15 cellular contexts compared by ENCODE assay signal in the genomic region with DNA sequence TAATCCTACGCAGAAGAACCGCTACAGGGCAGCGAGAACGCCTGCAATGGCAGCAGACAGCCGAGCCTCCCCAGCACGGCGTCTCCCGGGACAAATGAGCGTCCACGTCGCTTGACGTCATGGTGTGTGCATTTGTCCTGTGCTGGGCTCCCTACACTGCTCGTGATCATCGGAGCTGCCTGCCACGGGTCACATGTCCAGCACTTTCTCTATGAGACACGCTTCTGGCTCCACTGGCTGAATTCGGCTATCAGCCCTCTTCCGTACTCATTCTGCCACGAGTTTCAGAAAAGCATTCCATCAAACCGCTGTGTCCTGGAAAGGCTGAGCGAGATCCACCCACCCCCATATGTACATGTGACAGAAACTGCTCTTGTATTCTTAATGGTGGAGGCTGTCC. TPM values are rescaled to one million over a fixed set of nuclear protein-coding genes. Genes with fewer than 3 reads are reported as not detected.
DNase-seq lines count a peak whose midpoint lies in the region; ATAC-seq and TF ChIP-seq lines count a peak whose summit lies in the region.
"Had no signal": no experiment of that assay in that cellular context is flagged by ENCODE, and none has a peak within 500 bp of the region (broad histone marks: within the 10 kb centered on the region; RNA-seq: fewer than 3 reads in every experiment).

No MANE protein-coding gene starts in this region.

- intact Hi-C loops in prostate gland (cut with DNase I): no loop called here

- no peaks in the 10 kb centered on the region for H3K36me3 ChIP-seq in prostate gland

- H3K4me3 ChIP-seq in prostate gland: peak overlapping the region in 1 of 2 donors; percentile 4
- H3K4me3 ChIP-seq: tibial nerve had no signal

- H3K4me3 Mint-ChIP-seq in nephron progenitor cell: no peak overlapping the region
- H3K4me3 Mint-ChIP-seq: activated CD8-positive, alpha-beta memory T cell treated with anti-CD3 and anti-CD28 coated beads, Interleukin-2, amount 10 ng/mL, durations not matched to agents 7 days and 5 days; B cell; WTC11 had no signal

- no peaks in the 10 kb centered on the region for H3K4me1 ChIP-seq in prostate gland (replicated peaks)
- H3K4me1 ChIP-seq: tibial nerve had no signal

- TF ChIP-seq CTCF in prostate gland (IDR thresholded peaks at IDR 0.05) (no peak), nephron progenitor cell (IDR thresholded peaks at IDR 0.05) (no peak)

- no peaks in the 10 kb centered on the region for H3K9me3 ChIP-seq in prostate gland

- ATAC-seq in esophagus mucosa (peak; percentile 18), GM21390 (IDR thresholded peaks at IDR 0.05; ENCODE audit: unreplicated experiment) (no peak)
- ATAC-seq: activated CD8-positive, alpha-beta memory T cell treated with anti-CD3 and anti-CD28 coated beads, Interleukin-2, amount 10 ng/mL, durations not matched to agents 7 days and 5 days had no signal

- peak; percentile 7 for DNase-seq in NCI-H774 (lab: John Stamatoyannopoulos, UW)
- peak; percentile 33 for DNase-seq in middle frontal gyrus (ENCODE audit: extremely low spot score, low spot score)
- DNase-seq in stromal cell of bone marrow (ENCODE audit: low read depth): peak; percentile 75
- DNase-seq in prostate gland (ENCODE audit: low spot score): no peak
- DNase-seq in nephron progenitor cell: no peak
- DNase-seq in cortex of kidney (lab: John Stamatoyannopoulos, UW): no peak
- DNase-seq: activated CD8-positive, alpha-beta memory T cell treated with anti-CD3 and anti-CD28 coated beads, Interleukin-2, amount 10 ng/mL, durations not matched to agents 7 days and 5 days; activated naive CD4-positive, alpha-beta T cell treated with Interleukin-2 at 50 U/mL for 16 hours; DMS79 treated with DMSO at 0.1 percent for 48 hours; NCI-H226 had no signal

- peaks cover 24% of the 10 kb centered on the region for H3K9me3 Mint-ChIP-seq in nephron progenitor cell

- WGBS in prostate gland: 86% methylated on average over 21 of the region's 21 CpGs

- H3K27ac ChIP-seq in prostate gland: peak overlapping the region in 1 of 2 donors; percentile 2

- no peaks in the 10 kb centered on the region for H3K36me3 Mint-ChIP-seq in nephron progenitor cell (ENCODE audit: low read depth)
- H3K36me3 Mint-ChIP-seq: WTC11 had no signal

- no peaks in the 10 kb centered on the region for H3K4me1 Mint-ChIP-seq in nephron progenitor cell
- H3K4me1 Mint-ChIP-seq: activated CD8-positive, alpha-beta memory T cell treated with anti-CD3 and anti-CD28 coated beads, Interleukin-2, amount 10 ng/mL, durations not matched to agents 7 days and 5 days; B cell had no signal

- no peaks in the 10 kb centered on the region for H3K27me3 ChIP-seq in prostate gland (replicated peaks; ENCODE audit: insufficient read depth)
- H3K27me3 ChIP-seq: tibial nerve had no signal

- no peak for TF ChIP-seq POLR2A in prostate gland (IDR thresholded peaks at IDR 0.05)

- no peak overlapping the region for H3K27ac Mint-ChIP-seq in nephron progenitor cell
- H3K27ac Mint-ChIP-seq: activated CD8-positive, alpha-beta memory T cell treated with anti-CD3 and anti-CD28 coated beads, Interleukin-2, amount 10 ng/mL, durations not matched to agents 7 days and 5 days; B cell; WTC11 had no signal

- peaks cover 6% of the 10 kb centered on the region for H3K27me3 Mint-ChIP-seq in nephron progenitor cell (ENCODE audit: low read depth, poor library complexity)
- H3K27me3 Mint-ChIP-seq: activated CD8-positive, alpha-beta memory T cell treated with anti-CD3 and anti-CD28 coated beads, Interleukin-2, amount 10 ng/mL, durations not matched to agents 7 days and 5 days; B cell had no signal

RNA-seq across cellular contexts. Expression of gene SHCBP1, which starts 28.4 kb away (rescaled TPM):
- total RNA-seq in esophagus mucosa (7.7 TPM), prostate gland (1 to 10 TPM in 1 of 2 donors, under 1 TPM in 1; 0.77 to 5.6 TPM)

RNA-seq across cellular contexts. Expression of gene VPS35, which starts 39.4 kb away (rescaled TPM):
- total RNA-seq in esophagus mucosa (71.8 TPM), prostate gland (100 to 1,000 TPM in 1 of 2 donors, 10 to 100 TPM in 1; 99.1 to 107 TPM)

RNA-seq across cellular contexts. Expression of gene ORC6, which starts 39.9 kb away (rescaled TPM):
- total RNA-seq in esophagus mucosa: 7.2 TPM
- total RNA-seq in prostate gland: 10 to 100 TPM in 1 of 2 donors, 1 to 10 TPM in 1; 1.4 to 16.8 TPM

Comparison
In these comparisons a context has a peak if more than half of its experiments do, and no peak if none do; other contexts are left out.
1. DNase-seq: peak in NCI-H774 (single experiment), middle frontal gyrus (single experiment) and stromal cell of bone marrow (single experiment); none in prostate gland (single experiment), nephron progenitor cell (single experiment) and cortex of kidney (single experiment).